ENCODE assay signal across 1 cellular context in genomic region chr2:165440367-165440766, GRCh38.
TF ChIP-seq lines count a peak whose summit lies in the region.

No MANE protein-coding gene starts in this region.

TF ChIP-seq in GM23338, 12 proteins besides CTCF, POLR2A, EP300 and RAD21 (continued from another document):
- TF ChIP-seq, protein P1, sequence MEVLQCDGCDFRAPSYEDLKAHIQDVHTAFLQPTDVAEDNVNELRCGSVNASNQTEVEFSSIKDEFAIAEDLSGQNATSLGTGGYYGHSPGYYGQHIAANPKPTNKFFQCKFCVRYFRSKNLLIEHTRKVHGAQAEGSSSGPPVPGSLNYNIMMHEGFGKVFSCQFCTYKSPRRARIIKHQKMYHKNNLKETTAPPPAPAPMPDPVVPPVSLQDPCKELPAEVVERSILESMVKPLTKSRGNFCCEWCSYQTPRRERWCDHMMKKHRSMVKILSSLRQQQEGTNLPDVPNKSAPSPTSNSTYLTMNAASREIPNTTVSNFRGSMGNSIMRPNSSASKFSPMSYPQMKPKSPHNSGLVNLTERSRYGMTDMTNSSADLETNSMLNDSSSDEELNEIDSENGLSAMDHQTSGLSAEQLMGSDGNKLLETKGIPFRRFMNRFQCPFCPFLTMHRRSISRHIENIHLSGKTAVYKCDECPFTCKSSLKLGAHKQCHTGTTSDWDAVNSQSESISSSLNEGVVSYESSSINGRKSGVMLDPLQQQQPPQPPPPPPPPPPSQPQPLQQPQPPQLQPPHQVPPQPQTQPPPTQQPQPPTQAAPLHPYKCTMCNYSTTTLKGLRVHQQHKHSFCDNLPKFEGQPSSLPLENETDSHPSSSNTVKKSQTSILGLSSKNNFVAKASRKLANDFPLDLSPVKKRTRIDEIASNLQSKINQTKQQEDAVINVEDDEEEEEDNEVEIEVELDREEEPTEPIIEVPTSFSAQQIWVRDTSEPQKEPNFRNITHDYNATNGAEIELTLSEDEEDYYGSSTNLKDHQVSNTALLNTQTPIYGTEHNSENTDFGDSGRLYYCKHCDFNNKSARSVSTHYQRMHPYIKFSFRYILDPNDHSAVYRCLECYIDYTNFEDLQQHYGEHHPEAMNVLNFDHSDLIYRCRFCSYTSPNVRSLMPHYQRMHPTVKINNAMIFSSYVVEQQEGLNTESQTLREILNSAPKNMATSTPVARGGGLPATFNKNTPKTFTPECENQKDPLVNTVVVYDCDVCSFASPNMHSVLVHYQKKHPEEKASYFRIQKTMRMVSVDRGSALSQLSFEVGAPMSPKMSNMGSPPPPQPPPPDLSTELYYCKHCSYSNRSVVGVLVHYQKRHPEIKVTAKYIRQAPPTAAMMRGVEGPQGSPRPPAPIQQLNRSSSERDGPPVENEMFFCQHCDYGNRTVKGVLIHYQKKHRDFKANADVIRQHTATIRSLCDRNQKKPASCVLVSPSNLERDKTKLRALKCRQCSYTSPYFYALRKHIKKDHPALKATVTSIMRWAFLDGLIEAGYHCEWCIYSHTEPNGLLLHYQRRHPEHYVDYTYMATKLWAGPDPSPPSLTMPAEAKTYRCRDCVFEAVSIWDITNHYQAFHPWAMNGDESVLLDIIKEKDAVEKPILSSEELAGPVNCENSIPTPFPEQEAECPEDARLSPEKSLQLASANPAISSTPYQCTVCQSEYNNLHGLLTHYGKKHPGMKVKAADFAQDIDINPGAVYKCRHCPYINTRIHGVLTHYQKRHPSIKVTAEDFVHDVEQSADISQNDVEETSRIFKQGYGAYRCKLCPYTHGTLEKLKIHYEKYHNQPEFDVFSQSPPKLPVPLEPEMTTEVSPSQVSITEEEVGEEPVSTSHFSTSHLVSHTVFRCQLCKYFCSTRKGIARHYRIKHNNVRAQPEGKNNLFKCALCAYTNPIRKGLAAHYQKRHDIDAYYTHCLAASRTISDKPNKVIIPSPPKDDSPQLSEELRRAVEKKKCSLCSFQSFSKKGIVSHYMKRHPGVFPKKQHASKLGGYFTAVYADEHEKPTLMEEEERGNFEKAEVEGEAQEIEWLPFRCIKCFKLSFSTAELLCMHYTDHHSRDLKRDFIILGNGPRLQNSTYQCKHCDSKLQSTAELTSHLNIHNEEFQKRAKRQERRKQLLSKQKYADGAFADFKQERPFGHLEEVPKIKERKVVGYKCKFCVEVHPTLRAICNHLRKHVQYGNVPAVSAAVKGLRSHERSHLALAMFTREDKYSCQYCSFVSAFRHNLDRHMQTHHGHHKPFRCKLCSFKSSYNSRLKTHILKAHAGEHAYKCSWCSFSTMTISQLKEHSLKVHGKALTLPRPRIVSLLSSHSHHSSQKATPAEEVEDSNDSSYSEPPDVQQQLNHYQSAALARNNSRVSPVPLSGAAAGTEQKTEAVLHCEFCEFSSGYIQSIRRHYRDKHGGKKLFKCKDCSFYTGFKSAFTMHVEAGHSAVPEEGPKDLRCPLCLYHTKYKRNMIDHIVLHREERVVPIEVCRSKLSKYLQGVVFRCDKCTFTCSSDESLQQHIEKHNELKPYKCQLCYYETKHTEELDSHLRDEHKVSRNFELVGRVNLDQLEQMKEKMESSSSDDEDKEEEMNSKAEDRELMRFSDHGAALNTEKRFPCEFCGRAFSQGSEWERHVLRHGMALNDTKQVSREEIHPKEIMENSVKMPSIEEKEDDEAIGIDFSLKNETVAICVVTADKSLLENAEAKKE (CRISPR knock-in tag; IDR thresholded peaks at IDR 0.05) = no peak
- TF ChIP-seq ZNF114 (CRISPR knock-in tag; IDR thresholded peaks at IDR 0.05) = no peak
